10 cellular contexts compared by ENCODE assay signal in genomic region chr1:30966690-30967369, GRCh38. TPM values are rescaled to one million over a fixed set of nuclear protein-coding genes. Genes with fewer than 3 reads are reported as not detected.
A peak's percentile ranks its signal among the peaks of the same experiment; 100 is the strongest.
DNase-seq lines count a peak whose midpoint lies in the region; TF ChIP-seq lines count a peak whose summit lies in the region.
"Had no signal": no experiment of that assay in that cellular context is flagged by ENCODE, and none has a peak within 500 bp of the region (broad histone marks: within the 10 kb centered on the region; RNA-seq: fewer than 3 reads in every experiment).

No MANE protein-coding gene starts in this region.

- H3K27ac Mint-ChIP-seq in activated naive CD4-positive, alpha-beta T cell treated with anti-CD3 and anti-CD28 coated beads, Interleukin-2, amount 50 U/mL, for 24 hours: peak overlapping the region; percentile 30
- H3K27ac Mint-ChIP-seq in activated naive CD4-positive, alpha-beta T cell treated with anti-CD3 and anti-CD28 coated beads for 36 hours: no peak overlapping the region
- H3K27ac Mint-ChIP-seq in Calu3 (ENCODE audit: unreplicated experiment): no peak overlapping the region
- H3K27ac Mint-ChIP-seq: T-helper 1 cell treated with Interleukin-12 subunit alpha and Interleukin-12 subunit beta and Interleukin-4 antibody, amounts not matched to agents 30 μg/mL and 1 μg/mL, for 36 hours had no signal

- H3K36me3 Mint-ChIP-seq in activated naive CD4-positive, alpha-beta T cell treated with anti-CD3 and anti-CD28 coated beads, Interleukin-2, amount 50 U/mL, for 24 hours: peaks cover 21% of the 10 kb centered on the region
- peaks cover 46% of the 10 kb centered on the region for H3K36me3 Mint-ChIP-seq in activated naive CD4-positive, alpha-beta T cell treated with anti-CD3 and anti-CD28 coated beads for 36 hours (ENCODE audit: low read depth)
- H3K36me3 Mint-ChIP-seq in Calu3 (ENCODE audit: insufficient read depth, unreplicated experiment): peaks cover 93% of the 10 kb centered on the region

- H3K4me3 Mint-ChIP-seq in activated naive CD4-positive, alpha-beta T cell treated with anti-CD3 and anti-CD28 coated beads, Interleukin-2, amount 50 U/mL, for 24 hours: no peak overlapping the region
- H3K4me3 Mint-ChIP-seq in activated naive CD4-positive, alpha-beta T cell treated with anti-CD3 and anti-CD28 coated beads for 36 hours: no peak overlapping the region
- no peak overlapping the region for H3K4me3 Mint-ChIP-seq in Calu3 (ENCODE audit: low read depth, unreplicated experiment)
- H3K4me3 Mint-ChIP-seq: B cell; T-helper 1 cell treated with Interleukin-12 subunit alpha and Interleukin-12 subunit beta and Interleukin-4 antibody, amounts not matched to agents 30 μg/mL and 1 μg/mL, for 36 hours had no signal

- no peak for DNase-seq in activated naive CD4-positive, alpha-beta T cell treated with anti-CD3 and anti-CD28 coated beads for 36 hours
- DNase-seq in RPMI8226 (peak; percentile 74), foreskin fibroblast (peak; percentile 53 to 83), thyroid gland (peak; percentile 29 to 30), SK-N-DZ (ENCODE audit: low spot score) (no peak), Calu3 (no peak), lower leg skin (ENCODE audit: low spot score in 2 of 2) (no peak)

- no peaks in the 10 kb centered on the region for H3K27me3 Mint-ChIP-seq in activated naive CD4-positive, alpha-beta T cell treated with anti-CD3 and anti-CD28 coated beads, Interleukin-2, amount 50 U/mL, for 24 hours
- no peaks in the 10 kb centered on the region for H3K27me3 Mint-ChIP-seq in activated naive CD4-positive, alpha-beta T cell treated with anti-CD3 and anti-CD28 coated beads for 36 hours (ENCODE audit: low read depth)
- H3K27me3 Mint-ChIP-seq in Calu3 (ENCODE audit: unreplicated experiment): no peaks in the 10 kb centered on the region
- H3K27me3 Mint-ChIP-seq: B cell had no signal

- H3K4me3 ChIP-seq in foreskin fibroblast (ENCODE audit: low read depth in 1 of 2, low read length in 2 of 2) (no peak overlapping the region), thyroid gland (replicated peaks in 1 of 3) (no peak overlapping the region), lower leg skin (ENCODE audit: low read depth, poor library complexity, severe bottlenecking) (no peak overlapping the region)

- H3K4me1 ChIP-seq in thyroid gland: peaks cover 26 to 39% of the 10 kb centered on the region in 2 donors

- BruUV-seq in Calu3 (replicated peaks; lab: Mats Ljungman, UMichigan): no TSS peak

- H3K36me3 ChIP-seq in thyroid gland: peaks cover 23 to 26% of the 10 kb centered on the region in 2 donors

- H3K9me3 ChIP-seq in thyroid gland: no peaks in the 10 kb centered on the region

- H3K27ac ChIP-seq in thyroid gland: peak overlapping the region in 1 of 3 donors; percentile 18

- no peaks in the 10 kb centered on the region for H3K27me3 ChIP-seq in thyroid gland

- intact Hi-C loops in activated naive CD4-positive, alpha-beta T cell treated with anti-CD3 and anti-CD28 coated beads for 36 hours (cut with micrococcal nuclease): no loop called here
- intact Hi-C loops in thyroid gland (cut with DNase I): no loop called here
- intact Hi-C loops in Calu3 (cut with micrococcal nuclease; ENCODE audit: unreplicated experiment): no loop called here
- intact Hi-C loops in lower leg skin (cut with DNase I; ENCODE audit: low total_unique reads): no loop called here

- TF ChIP-seq CTCF in foreskin fibroblast (IDR thresholded peaks at IDR 0.05; ENCODE audit: low read depth, low read length) (no peak), thyroid gland (IDR thresholded peaks at IDR 0.05) (no peak), Calu3 (IDR thresholded peaks at IDR 0.05; ENCODE audit: unreplicated experiment) (no peak), lower leg skin (IDR thresholded peaks at IDR 0.05) (no peak)

- 72 to 79% methylated on average over 8 of the region's 8 CpGs for WGBS in thyroid gland, 2 donors
- WGBS in lower leg skin, 2 donors: 56 to 60% methylated on average over 8 of the region's 8 CpGs

- CTCF ChIA-PET in activated naive CD4-positive, alpha-beta T cell treated with anti-CD3 and anti-CD28 coated beads for 36 hours (lab: Charles Lee): no interaction called here
- CTCF ChIA-PET in Calu3 (lab: Charles Lee): interaction anchor here (1.0 kb wide), 1 partner anchor 9 kb away, joined by 5 read pairs; no protein-coding TSS in a partner anchor

- no peak for TF ChIP-seq POLR2A in thyroid gland (IDR thresholded peaks at IDR 0.05)
- TF ChIP-seq POLR2A in lower leg skin (IDR thresholded peaks at IDR 0.05): no peak

- peaks cover 37% of the 10 kb centered on the region for H3K4me1 Mint-ChIP-seq in activated naive CD4-positive, alpha-beta T cell treated with anti-CD3 and anti-CD28 coated beads, Interleukin-2, amount 50 U/mL, for 24 hours
- peaks cover 7% of the 10 kb centered on the region for H3K4me1 Mint-ChIP-seq in activated naive CD4-positive, alpha-beta T cell treated with anti-CD3 and anti-CD28 coated beads for 36 hours (ENCODE audit: low read depth)
- peaks cover 52% of the 10 kb centered on the region for H3K4me1 Mint-ChIP-seq in Calu3 (ENCODE audit: low read depth, unreplicated experiment)

- H3K9me3 Mint-ChIP-seq in activated naive CD4-positive, alpha-beta T cell treated with anti-CD3 and anti-CD28 coated beads, Interleukin-2, amount 50 U/mL, for 24 hours: no peaks in the 10 kb centered on the region
- no peaks in the 10 kb centered on the region for H3K9me3 Mint-ChIP-seq in activated naive CD4-positive, alpha-beta T cell treated with anti-CD3 and anti-CD28 coated beads for 36 hours
- no peaks in the 10 kb centered on the region for H3K9me3 Mint-ChIP-seq in Calu3 (ENCODE audit: low read depth, unreplicated experiment)
- H3K9me3 Mint-ChIP-seq: T-helper 1 cell treated with Interleukin-12 subunit alpha and Interleukin-12 subunit beta and Interleukin-4 antibody, amounts not matched to agents 30 μg/mL and 1 μg/mL, for 36 hours had no signal

RNA-seq across cellular contexts. Expression of gene SDC3, which starts 58.3 kb away (rescaled TPM):
- under 1 TPM; 0.19 to 0.49 TPM for total RNA-seq in activated naive CD4-positive, alpha-beta T cell treated with anti-CD3 and anti-CD28 coated beads for 36 hours
- total RNA-seq in thyroid gland: 10 to 100 TPM; 13.2 to 19.5 (median 15.9) TPM
- polyA plus RNA-seq in SK-N-DZ (2014; cell fraction: cytosol; rRNA removed): 11.0 and 14.5 TPM in 2 replicates
- 9.0 and 9.3 TPM in 2 replicates for polyA plus RNA-seq in SK-N-DZ (2014; cell fraction: nucleus; rRNA removed)
- 15.0 and 20.5 TPM in 2 replicates for total RNA-seq in Calu3 (2022)
- 10 to 100 TPM in 3 of 4 donors, 1 to 10 TPM in 1; 4.3 to 23.5 (median 14.5) TPM for total RNA-seq in lower leg skin

Comparison
In these comparisons a context has a peak if more than half of its experiments do, and no peak if none do; other contexts are left out.
1. DNase-seq: peak in RPMI8226 (single experiment), foreskin fibroblast (2 of 2) and thyroid gland (2 of 2); none in activated naive CD4-positive, alpha-beta T cell treated with anti-CD3 and anti-CD28 coated beads for 36 hours (single experiment), SK-N-DZ (single experiment), Calu3 (single experiment) and lower leg skin (0 of 2).